In the genomic region with DNA sequence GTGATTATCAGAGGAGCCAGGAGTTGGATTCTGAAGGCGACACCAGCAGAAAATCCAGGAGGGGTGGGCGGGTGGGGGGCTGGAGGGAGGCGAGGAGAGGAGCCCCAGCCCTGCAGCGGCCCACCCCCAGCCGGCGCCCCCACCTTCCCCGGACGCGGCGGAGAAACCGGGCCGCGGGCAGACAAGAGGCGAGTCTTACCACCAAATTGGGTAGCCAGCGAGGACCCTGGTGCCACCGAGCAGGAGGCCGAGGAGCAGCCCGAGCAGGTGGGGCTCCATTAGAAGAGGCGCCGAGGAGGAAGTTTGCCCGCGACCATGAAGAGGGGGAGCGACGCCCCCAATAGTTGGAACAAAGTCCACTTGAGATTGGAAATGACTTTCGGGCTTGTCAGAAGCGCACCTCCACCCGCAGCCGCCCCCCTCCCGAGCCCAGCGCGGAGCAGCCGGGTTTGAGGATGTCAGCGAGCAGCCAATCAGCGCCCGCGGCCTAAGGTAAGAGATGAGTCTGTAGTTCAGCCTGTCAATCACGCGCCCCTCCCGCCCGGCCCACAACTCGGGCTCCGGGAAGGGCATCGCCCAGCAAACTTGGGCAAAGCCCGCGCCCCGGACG, we compare ENCODE assay signal across 8 cellular contexts. TPM values are rescaled to one million over a fixed set of nuclear protein-coding genes. Genes with fewer than 3 reads are reported as not detected.
DNase-seq lines count a peak whose midpoint lies in the region; ATAC-seq and TF ChIP-seq lines count a peak whose summit lies in the region.

A gene with protein sequence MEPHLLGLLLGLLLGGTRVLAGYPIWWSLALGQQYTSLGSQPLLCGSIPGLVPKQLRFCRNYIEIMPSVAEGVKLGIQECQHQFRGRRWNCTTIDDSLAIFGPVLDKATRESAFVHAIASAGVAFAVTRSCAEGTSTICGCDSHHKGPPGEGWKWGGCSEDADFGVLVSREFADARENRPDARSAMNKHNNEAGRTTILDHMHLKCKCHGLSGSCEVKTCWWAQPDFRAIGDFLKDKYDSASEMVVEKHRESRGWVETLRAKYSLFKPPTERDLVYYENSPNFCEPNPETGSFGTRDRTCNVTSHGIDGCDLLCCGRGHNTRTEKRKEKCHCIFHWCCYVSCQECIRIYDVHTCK (minus strand): TSS at position 374 of the 610 bp plus-strand sequence. CDS start 95 bp downstream, at position 279.

- peaks cover 11% of the 10 kb centered on the region for H3K4me1 Mint-ChIP-seq in activated naive CD8-positive, alpha-beta T cell (ENCODE audit: low read depth)

- H3K4me2 ChIP-seq in OCI-LY3 (ENCODE audit: low read length) = peak within 1 kb of the TSS; percentile 75

- peak in 1 of 2 donors; percentile 43 for DNase-seq in left colon
- DNase-seq in stimulated activated CD8-positive, alpha-beta memory T cell treated with anti-CD3 and anti-CD28 coated beads, Interleukin-15, amount 100 ng/mL, for 24 hours (ENCODE audit: low read depth) = peak; percentile 18
- no peak for DNase-seq in SHP77 treated with DMSO at 0.1 percent for 48 hours (lab: John Stamatoyannopoulos, UW)
- no peak for DNase-seq in GOT3 (lab: John Stamatoyannopoulos, UW)

- ATAC-seq in left colon (peak; percentile 34), GM21423 (IDR thresholded peaks at IDR 0.05; ENCODE audit: unreplicated experiment) (no peak)

- H3K27me3 ChIP-seq in OCI-LY3 (ENCODE audit: low read depth, low read length) = peaks cover 5% of the 10 kb centered on the region; the same call in 1 of the 2 replicates

- no peaks in the 10 kb centered on the region for H4K20me1 ChIP-seq in OCI-LY3 (ENCODE audit: insufficient read depth, low read length)

- peaks cover 19% of the 10 kb centered on the region for H3K4me1 ChIP-seq in OCI-LY3 (ENCODE audit: low read length)

- H3K36me3 Mint-ChIP-seq in activated naive CD8-positive, alpha-beta T cell = no peaks in the 10 kb centered on the region

- H3K79me2 ChIP-seq in OCI-LY3 (ENCODE audit: low read length) = no peaks in the 10 kb centered on the region

- H3K9ac ChIP-seq in OCI-LY3 (ENCODE audit: low read length) = 0 out of 2 replicates have a peak within 1 kb of the TSS, but pooled peaks have one; percentile 20

- TF ChIP-seq CTCF in OCI-LY3 (IDR thresholded peaks at IDR 0.05; ENCODE audit: low read depth, low read length) = no peak

- H3K4me3 ChIP-seq in GM08714 (ENCODE audit: low read length) = peak within 1 kb of the TSS; percentile 12; the same call in 1 of the 2 replicates
- peak within 1 kb of the TSS; percentile 84 for H3K4me3 ChIP-seq in OCI-LY3 (ENCODE audit: low read length)

- no peaks in the 10 kb centered on the region for H3K9me3 Mint-ChIP-seq in activated naive CD8-positive, alpha-beta T cell (ENCODE audit: low read depth)

- no peaks in the 10 kb centered on the region for H3K9me3 ChIP-seq in OCI-LY3 (ENCODE audit: insufficient read depth, low read length)

- no peak within 1 kb of the TSS for H3K27ac Mint-ChIP-seq in activated naive CD8-positive, alpha-beta T cell

- H3K27ac ChIP-seq in OCI-LY3 (ENCODE audit: low read length) = no peak within 1 kb of the TSS

- peaks cover 40% of the 10 kb centered on the region for H3K27me3 Mint-ChIP-seq in activated naive CD8-positive, alpha-beta T cell

- peak within 1 kb of the TSS; percentile 79 for H3K4me3 Mint-ChIP-seq in activated naive CD8-positive, alpha-beta T cell

- peak within 1 kb of the TSS; percentile 34; the same call in 1 of the 2 replicates for H2AFZ ChIP-seq in OCI-LY3 (ENCODE audit: low read depth, low read length)

- intact Hi-C loops in left colon (cut with DNase I, micrococcal nuclease) = no loop called here

- H3K36me3 ChIP-seq in OCI-LY3 (replicated peaks; ENCODE audit: low read depth, low read length) = no peaks in the 10 kb centered on the region

RNA-seq across cellular contexts. Expression of the gene that starts here (rescaled TPM):
- under 1 TPM; 0.39 to 0.95 TPM for total RNA-seq in left colon

Comparison
In these comparisons a context has a peak if more than half of its experiments do, and no peak if none do; other contexts are left out.
1. Peak in ATAC-seq in left colon; RNA of the gene not detected or under 1 TPM.